8 cellular contexts compared by ENCODE assay signal in genomic region chr11:64339754-64340408, GRCh38. TPM values are rescaled to one million over a fixed set of nuclear protein-coding genes. Genes with fewer than 3 reads are reported as not detected.
DNase-seq lines count a peak whose midpoint lies in the region; ATAC-seq and TF ChIP-seq lines count a peak whose summit lies in the region.

CCDC88B (plus strand) TSS chr11:64340204; CDS start chr11:64340267, 63 bp downstream.

- no peaks in the 10 kb centered on the region for H3K27me3 Mint-ChIP-seq in effector memory CD8-positive, alpha-beta T cell

- H3K9me3 ChIP-seq in HUES6 (ENCODE audit: control insufficient read depth, insufficient read depth, low read depth, low read length) (no peaks in the 10 kb centered on the region), spleen (no peaks in the 10 kb centered on the region), SJCRH30 (replicated peaks) (no peaks in the 10 kb centered on the region)

- H3K36me3 Mint-ChIP-seq in effector memory CD8-positive, alpha-beta T cell (ENCODE audit: insufficient read depth): peaks cover 31% of the 10 kb centered on the region

- H3K4me1 ChIP-seq in HUES6 (ENCODE audit: control insufficient read depth, insufficient read depth, low read length) (peaks cover 20% of the 10 kb centered on the region), spleen (peaks cover 22 to 93% (median 52%) of the 10 kb centered on the region in 6 donors), SJCRH30 (0 out of 2 replicates have a peak, but pooled peaks cover 5% of the 10 kb centered on the region)

- H3K27me3 ChIP-seq in HUES6 (ENCODE audit: control insufficient read depth, insufficient read depth, low read length) (no peaks in the 10 kb centered on the region), spleen (replicated peaks in 1 of 7) (peaks cover 0 to 5% (median 0%) of the 10 kb centered on the region in 7 donors), SJCRH30 (no peaks in the 10 kb centered on the region)

- peak; percentile 64 for ATAC-seq in GM19397 (IDR thresholded peaks at IDR 0.05; ENCODE audit: unreplicated experiment)
- ATAC-seq in effector memory CD8-positive, alpha-beta T cell (replicated peaks): peak; percentile 92

- H3K27ac ChIP-seq in HUES6 (ENCODE audit: low read depth, low read length) (no peak within 1 kb of the TSS), spleen (peak within 1 kb of the TSS; percentile 63 to 95 (median 88)), SJCRH30 (no peak within 1 kb of the TSS)

- TF ChIP-seq CTCF in spleen (IDR thresholded peaks at IDR 0.05 in 8 of 11, conservative IDR thresholded peaks at IDR 0.05 in 3 of 11): no peak

- H3K27ac Mint-ChIP-seq in effector memory CD8-positive, alpha-beta T cell: peak within 1 kb of the TSS; percentile 98 to 99

- peak within 1 kb of the TSS; percentile 93 to 94 for H3K4me3 Mint-ChIP-seq in effector memory CD8-positive, alpha-beta T cell

- DNase-seq in activated CD4-positive, alpha-beta T cell treated with anti-CD3 and anti-CD28 coated beads for 48 hours: peak; percentile 88
- peak; percentile 88 to 90 (median 90) for DNase-seq in effector memory CD8-positive, alpha-beta T cell
- DNase-seq in spleen (peak; percentile 99), SJCRH30 (no peak), glomerular visceral epithelial cell (ENCODE audit: extremely low spot score) (no peak), NCI-H510A treated with DMSO at 0.1 percent for 48 hours (lab: John Stamatoyannopoulos, UW) (no peak)

- intact Hi-C loops in spleen (cut with DNase I; ENCODE audit: low total_unique reads): no loop called here

- peaks cover 26 to 48% of the 10 kb centered on the region in 2 donors for H3K4me1 Mint-ChIP-seq in effector memory CD8-positive, alpha-beta T cell (ENCODE audit: low read depth in 2 of 2)

- no peaks in the 10 kb centered on the region for H3K36me3 ChIP-seq in HUES6 (ENCODE audit: control insufficient read depth, insufficient read depth, low read length)
- H3K36me3 ChIP-seq in spleen: peaks cover 0 to 33% (median 16%) of the 10 kb centered on the region in 6 donors
- no peaks in the 10 kb centered on the region for H3K36me3 ChIP-seq in SJCRH30

- peak within 1 kb of the TSS; percentile 76 for H3K4me3 ChIP-seq in HUES6 (ENCODE audit: low read depth, low read length)
- peak within 1 kb of the TSS; percentile 34 to 82 (median 50) for H3K4me3 ChIP-seq in spleen
- H3K4me3 ChIP-seq in SJCRH30: no peak within 1 kb of the TSS

- no peak within 1 kb of the TSS for H3K9ac ChIP-seq in HUES6 (ENCODE audit: low read length)

- peak in 1 of 3 donors; percentile 4 for TF ChIP-seq POLR2A in spleen (IDR thresholded peaks at IDR 0.05)

- H3K9me3 Mint-ChIP-seq in effector memory CD8-positive, alpha-beta T cell: no peaks in the 10 kb centered on the region

- WGBS in spleen, 5 donors: 14 to 36% (median 21%) methylated on average over 10 to 16 of the region's 16 CpGs

RNA-seq across cellular contexts. Expression of gene CCDC88B, which starts in this region (rescaled TPM):
- 100 to 1,000 TPM in 3 of 7 donors, 10 to 100 TPM in 4; 64.3 to 128 (median 86.6) TPM for total RNA-seq in spleen
- polyA plus RNA-seq in spleen: 100 to 1,000 TPM; 225 to 638 (median 623) TPM
- 0.59 and 0.96 TPM in 2 replicates for total RNA-seq in SJCRH30 (2014; rRNA removed; shearing (Covaris generic))

Comparison
In these comparisons a context has a peak if more than half of its experiments do, and no peak if none do; other contexts are left out.
1. RNA of gene CCDC88B (total RNA-seq): 64.3 to 128 TPM in spleen; 0.59 to 0.96 TPM in SJCRH30; every median in the first group is over 10 times any median in the second.
2. H3K27ac ChIP-seq: peak in spleen (8 of 8); none in HUES6 (single experiment) and SJCRH30 (single experiment).
3. DNase-seq: peak in activated CD4-positive, alpha-beta T cell treated with anti-CD3 and anti-CD28 coated beads for 48 hours (single experiment), effector memory CD8-positive, alpha-beta T cell (3 of 3) and spleen (single experiment); none in SJCRH30 (0 of 2), glomerular visceral epithelial cell (single experiment) and NCI-H510A treated with DMSO at 0.1 percent for 48 hours (single experiment).